Comparison of ENCODE assay signal across 19 cellular contexts in genomic region chr14:99447739-99448138, GRCh38. TPM values are rescaled to one million over a fixed set of nuclear protein-coding genes. Genes with fewer than 3 reads are reported as not detected.
DNase-seq lines count a peak whose midpoint lies in the region; ATAC-seq, FAIRE-seq and TF ChIP-seq lines count a peak whose summit lies in the region.
"Had no signal": no experiment of that assay in that cellular context is flagged by ENCODE, and none has a peak within 500 bp of the region (broad histone marks: within the 10 kb centered on the region; RNA-seq: fewer than 3 reads in every experiment).

No MANE protein-coding gene starts in this region.

- H3K9me3 ChIP-seq in keratinocyte (ENCODE audit: control insufficient read depth, low read depth, low read length), result no peaks in the 10 kb centered on the region
- H3K9me3 ChIP-seq in aorta (ENCODE audit: control insufficient read depth, low read length), result no peaks in the 10 kb centered on the region

- H3K9me1 ChIP-seq in keratinocyte (ENCODE audit: control insufficient read depth, extremely low read depth, insufficient read depth, low read length), result no peaks in the 10 kb centered on the region

- no peak overlapping the region for H2AFZ ChIP-seq in keratinocyte (ENCODE audit: control insufficient read depth, low read length)

- CTCF ChIA-PET in activated CD4-positive, alpha-beta T cell treated with anti-CD3 and anti-CD28 coated beads for 36 hours (lab: Charles Lee), result interaction anchor here (1.1 to 1.8 kb wide), 2 partner anchors 46 to 60 kb away, joined by 3 to 5 read pairs; no protein-coding TSS in a partner anchor

- DNase-seq in activated CD4-positive, alpha-beta T cell treated with anti-CD3 and anti-CD28 coated beads for 36 hours, result no peak
- DNase-seq in activated CD4-positive, alpha-beta T cell treated with anti-CD3 and anti-CD28 coated beads for 48 hours, result no peak
- DNase-seq in epithelial cell of esophagus (ENCODE audit: low read depth) (peak; percentile 19), keratinocyte (ENCODE audit: low read depth, low spot score) (no peak), type B pancreatic cell (ENCODE audit: extremely low spot score, unreplicated experiment) (no peak), NCI-H524 (lab: John Stamatoyannopoulos, UW) (no peak), aorta (no peak)
- DNase-seq: GOT3, HCEC 1CT, MM.1S, NCI-H1092, NCI-H1436, NCI-H2081 treated with DMSO at 0.1 percent for 48 hours, NCI-H2171 treated with DMSO at 0.1 percent for 48 hours, NCI-H526 had no signal

- H3K27ac ChIP-seq in keratinocyte (ENCODE audit: control insufficient read depth, insufficient read depth, low read length) (no peak overlapping the region), aorta (ENCODE audit: low read depth in 1 of 2, low read length in 2 of 2) (no peak overlapping the region)
- H3K27ac ChIP-seq: C4-2B had no signal

- dilution Hi-C loops in keratinocyte (cut with MboI; ENCODE audit: extremely low pct_ligation_motif_present, low sequenced_read_pairs), result no loop called here

- intact Hi-C loops in activated CD4-positive, alpha-beta T cell treated with anti-CD3 and anti-CD28 coated beads for 36 hours (cut with DNase I, micrococcal nuclease), result no loop called here
- intact Hi-C loops in aorta (cut with DNase I), result no loop called here

- H3K4me3 ChIP-seq in epithelial cell of esophagus (ENCODE audit: low read length) (no peak overlapping the region), keratinocyte (ENCODE audit: control insufficient read depth in 2 of 3, extremely low read depth in 1 of 3, insufficient read depth in 2 of 3, low read depth in 1 of 3, low read length in 3 of 3) (no peak overlapping the region), aorta (ENCODE audit: low read length in 2 of 2) (no peak overlapping the region)

- peaks cover 23% of the 10 kb centered on the region for H3K36me3 Mint-ChIP-seq in activated CD4-positive, alpha-beta T cell treated with anti-CD3 and anti-CD28 coated beads for 36 hours (ENCODE audit: low read depth)
- H3K36me3 Mint-ChIP-seq in type B pancreatic cell, result peaks cover 23% of the 10 kb centered on the region

- TF ChIP-seq CTCF in epithelial cell of esophagus (IDR thresholded peaks at IDR 0.05; ENCODE audit: insufficient read depth, low read depth, low read length, missing control alignments) (no peak), keratinocyte (optimal IDR thresholded peaks at IDR 0.05 in 1 of 3, IDR thresholded peaks at IDR 0.05 in 1 of 3, conservative IDR thresholded peaks at IDR 0.05 in 1 of 3; ENCODE audit: extremely low read depth in 1 of 3, insufficient read depth in 2 of 3, low read length in 3 of 3) (no peak), type B pancreatic cell (conservative IDR thresholded peaks at IDR 0.05) (no peak)

- no peak for ATAC-seq in activated CD4-positive, alpha-beta T cell treated with anti-CD3 and anti-CD28 coated beads for 36 hours
- ATAC-seq in aorta (ENCODE audit: low FRiP score), result no peak
- ATAC-seq: Right ventricle myocardium inferior had no signal

- H3K79me2 ChIP-seq in keratinocyte (ENCODE audit: control insufficient read depth, insufficient read depth, low read length), result no peaks in the 10 kb centered on the region

- H3K27ac Mint-ChIP-seq in activated CD4-positive, alpha-beta T cell treated with anti-CD3 and anti-CD28 coated beads for 36 hours, result peak overlapping the region; percentile 17
- peak overlapping the region; percentile 80 for H3K27ac Mint-ChIP-seq in type B pancreatic cell

- peak overlapping the region; percentile 19 for H3K4me2 ChIP-seq in keratinocyte (ENCODE audit: control insufficient read depth, extremely low read depth, insufficient read depth, low read depth, low read length)

- POLR2A ChIA-PET in activated CD4-positive, alpha-beta T cell treated with anti-CD3 and anti-CD28 coated beads for 36 hours (lab: Charles Lee), result no interaction called here

- 88 to 92% methylated on average over 4 of the region's 4 CpGs for WGBS in aorta, 2 donors

- peaks cover 8% of the 10 kb centered on the region for H3K4me1 ChIP-seq in keratinocyte (ENCODE audit: control insufficient read depth, extremely low read depth, insufficient read depth, low read length)
- no peaks in the 10 kb centered on the region for H3K4me1 ChIP-seq in aorta (ENCODE audit: control insufficient read depth in 1 of 2, insufficient read depth in 2 of 2, low read length in 2 of 2)

- H3K4me1 Mint-ChIP-seq in activated CD4-positive, alpha-beta T cell treated with anti-CD3 and anti-CD28 coated beads for 36 hours, result peaks cover under 1% of the 10 kb centered on the region
- H3K4me1 Mint-ChIP-seq in type B pancreatic cell (ENCODE audit: unreplicated experiment), result no peaks in the 10 kb centered on the region

- H3K9ac ChIP-seq in keratinocyte (ENCODE audit: control insufficient read depth, extremely low read depth, insufficient read depth, low read length), result no peak overlapping the region

- no peak overlapping the region for H3K4me3 Mint-ChIP-seq in activated CD4-positive, alpha-beta T cell treated with anti-CD3 and anti-CD28 coated beads for 36 hours
- no peak overlapping the region for H3K4me3 Mint-ChIP-seq in type B pancreatic cell

- H3K27me3 Mint-ChIP-seq in activated CD4-positive, alpha-beta T cell treated with anti-CD3 and anti-CD28 coated beads for 36 hours, result no peaks in the 10 kb centered on the region
- H3K27me3 Mint-ChIP-seq in type B pancreatic cell, result no peaks in the 10 kb centered on the region

- H3K9me3 Mint-ChIP-seq in activated CD4-positive, alpha-beta T cell treated with anti-CD3 and anti-CD28 coated beads for 36 hours (ENCODE audit: low read depth), result no peaks in the 10 kb centered on the region
- H3K9me3 Mint-ChIP-seq in type B pancreatic cell, result no peaks in the 10 kb centered on the region

- H3K36me3 ChIP-seq in keratinocyte (ENCODE audit: control insufficient read depth in 2 of 2, extremely low read depth in 1 of 2, insufficient read depth in 2 of 2, low read length in 2 of 2), result peaks cover 13% of the 10 kb centered on the region in 2 experiments
- H3K36me3 ChIP-seq in aorta (ENCODE audit: control insufficient read depth in 1 of 2, insufficient read depth in 2 of 2, low read length in 1 of 2), result peaks cover 3 to 8% of the 10 kb centered on the region in 2 donors

- no peaks in the 10 kb centered on the region for H4K20me1 ChIP-seq in keratinocyte (ENCODE audit: control insufficient read depth, extremely low read depth, insufficient read depth, low read length)

- FAIRE-seq in keratinocyte (lab: Jason Lieb, UNC), result peak; percentile 49
- FAIRE-seq: G401.6, GM12892 had no signal

- H3K27me3 ChIP-seq in keratinocyte (ENCODE audit: control insufficient read depth, extremely low read depth, insufficient read depth, low read length) (no peaks in the 10 kb centered on the region), aorta (ENCODE audit: control insufficient read depth in 1 of 2, insufficient read depth in 2 of 2, low read length in 1 of 2) (no peaks in the 10 kb centered on the region)

RNA-seq across cellular contexts. Expression of gene SETD3, which starts 32.9 kb away (rescaled TPM):
- 10 to 100 TPM; 51.5 to 62.3 TPM for total RNA-seq in activated CD4-positive, alpha-beta T cell treated with anti-CD3 and anti-CD28 coated beads for 36 hours
- polyA plus RNA-seq in keratinocyte (39.4 to 48.1 TPM (median 46.9 TPM) in 3 replicates), aorta (10 to 100 TPM; 41.0 to 53.0 TPM)
- polyA plus RNA-seq in keratinocyte (2011; ENCODE audit: low read depth), result 28.5 TPM
- polyA plus RNA-seq in keratinocyte (2011; cell fraction: cytosol; rRNA removed), result 33.7 and 49.2 TPM in 2 replicates
- polyA plus RNA-seq in keratinocyte (2011; cell fraction: nucleus; rRNA removed), result 25.4 and 26.8 TPM in 2 replicates
- 37.5 and 39.2 TPM in 2 replicates for polyA plus RNA-seq in keratinocyte (2012; ENCODE audit: low replicate concordance)
- 23.9 to 47.4 TPM (median 44.7 TPM) in 3 replicates for polyA minus RNA-seq in keratinocyte
- 43.2 TPM for polyA minus RNA-seq in keratinocyte (2011; cell fraction: cytosol; rRNA and poly(A)+ RNA removed)
- polyA minus RNA-seq in keratinocyte (2011; cell fraction: nucleus; rRNA and poly(A)+ RNA removed), result 14.7 and 34.4 TPM in 2 replicates
- total RNA-seq in type B pancreatic cell (ENCODE audit: low replicate concordance) (50.2 and 52.7 TPM in 2 replicates), aorta (10 to 100 TPM; 60.7 to 66.0 TPM)

RNA-seq across cellular contexts. Expression of gene CCNK, which starts 33.5 kb away (rescaled TPM):
- 10 to 100 TPM; 93.7 to 96.2 TPM for total RNA-seq in activated CD4-positive, alpha-beta T cell treated with anti-CD3 and anti-CD28 coated beads for 36 hours
- polyA plus RNA-seq in keratinocyte, result 6.6 to 12.8 TPM (median 11.5 TPM) in 3 replicates
- polyA plus RNA-seq in keratinocyte (2011; ENCODE audit: low read depth), result 21.4 TPM
- polyA plus RNA-seq in keratinocyte (2011; cell fraction: cytosol; rRNA removed), result 26.7 and 29.1 TPM in 2 replicates
- polyA plus RNA-seq in keratinocyte (2011; cell fraction: nucleus; rRNA removed), result 36.2 and 39.2 TPM in 2 replicates
- polyA plus RNA-seq in keratinocyte (2012; ENCODE audit: low replicate concordance), result 40.6 and 57.1 TPM in 2 replicates
- 9.9 to 48.2 TPM (median 41.3 TPM) in 3 replicates for polyA minus RNA-seq in keratinocyte
- 19.4 TPM for polyA minus RNA-seq in keratinocyte (2011; cell fraction: cytosol; rRNA and poly(A)+ RNA removed)
- polyA minus RNA-seq in keratinocyte (2011; cell fraction: nucleus; rRNA and poly(A)+ RNA removed), result 19.5 and 34.2 TPM in 2 replicates
- 66.2 and 84.0 TPM in 2 replicates for total RNA-seq in type B pancreatic cell (ENCODE audit: low replicate concordance)
- total RNA-seq in aorta, result 10 to 100 TPM; 40.5 to 40.9 TPM
- 10 to 100 TPM; 11.2 to 12.5 TPM for polyA plus RNA-seq in aorta
